1 cellular context compared by ENCODE assay signal in the genomic region with DNA sequence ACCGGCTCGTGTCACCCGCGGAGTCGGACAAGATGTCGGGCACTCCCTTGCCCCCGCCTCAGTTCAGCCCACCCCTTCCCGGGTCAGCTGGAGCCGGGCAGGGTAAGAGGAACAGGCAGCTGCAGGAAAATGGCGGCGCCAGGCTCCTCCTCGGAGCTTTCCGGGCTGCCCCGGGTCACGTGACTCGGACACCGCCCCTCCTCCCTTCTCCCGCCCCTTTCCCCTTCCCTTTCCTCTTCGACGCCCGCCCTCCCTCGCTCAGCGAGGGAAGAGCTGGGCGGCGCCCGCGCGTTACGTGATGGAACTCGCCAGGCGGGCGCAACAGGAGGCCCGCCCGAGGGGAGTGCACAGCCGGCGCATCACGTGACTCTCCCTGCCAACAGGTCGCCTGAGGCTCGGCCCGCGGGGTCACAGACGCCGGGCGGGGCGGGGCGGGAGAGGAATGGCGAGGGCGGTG.
TF ChIP-seq lines count a peak whose summit lies in the region.

A gene with protein sequence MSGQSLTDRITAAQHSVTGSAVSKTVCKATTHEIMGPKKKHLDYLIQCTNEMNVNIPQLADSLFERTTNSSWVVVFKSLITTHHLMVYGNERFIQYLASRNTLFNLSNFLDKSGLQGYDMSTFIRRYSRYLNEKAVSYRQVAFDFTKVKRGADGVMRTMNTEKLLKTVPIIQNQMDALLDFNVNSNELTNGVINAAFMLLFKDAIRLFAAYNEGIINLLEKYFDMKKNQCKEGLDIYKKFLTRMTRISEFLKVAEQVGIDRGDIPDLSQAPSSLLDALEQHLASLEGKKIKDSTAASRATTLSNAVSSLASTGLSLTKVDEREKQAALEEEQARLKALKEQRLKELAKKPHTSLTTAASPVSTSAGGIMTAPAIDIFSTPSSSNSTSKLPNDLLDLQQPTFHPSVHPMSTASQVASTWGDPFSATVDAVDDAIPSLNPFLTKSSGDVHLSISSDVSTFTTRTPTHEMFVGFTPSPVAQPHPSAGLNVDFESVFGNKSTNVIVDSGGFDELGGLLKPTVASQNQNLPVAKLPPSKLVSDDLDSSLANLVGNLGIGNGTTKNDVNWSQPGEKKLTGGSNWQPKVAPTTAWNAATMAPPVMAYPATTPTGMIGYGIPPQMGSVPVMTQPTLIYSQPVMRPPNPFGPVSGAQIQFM (minus strand): TSS at position 134 of the 457 bp plus-strand sequence. CDS start 304 bp downstream, outside the sequence.

TF ChIP-seq in HepG2, 621 proteins besides CTCF, POLR2A, EP300 and RAD21 (continued from another document and continues in another):
- TF ChIP-seq, protein P1, sequence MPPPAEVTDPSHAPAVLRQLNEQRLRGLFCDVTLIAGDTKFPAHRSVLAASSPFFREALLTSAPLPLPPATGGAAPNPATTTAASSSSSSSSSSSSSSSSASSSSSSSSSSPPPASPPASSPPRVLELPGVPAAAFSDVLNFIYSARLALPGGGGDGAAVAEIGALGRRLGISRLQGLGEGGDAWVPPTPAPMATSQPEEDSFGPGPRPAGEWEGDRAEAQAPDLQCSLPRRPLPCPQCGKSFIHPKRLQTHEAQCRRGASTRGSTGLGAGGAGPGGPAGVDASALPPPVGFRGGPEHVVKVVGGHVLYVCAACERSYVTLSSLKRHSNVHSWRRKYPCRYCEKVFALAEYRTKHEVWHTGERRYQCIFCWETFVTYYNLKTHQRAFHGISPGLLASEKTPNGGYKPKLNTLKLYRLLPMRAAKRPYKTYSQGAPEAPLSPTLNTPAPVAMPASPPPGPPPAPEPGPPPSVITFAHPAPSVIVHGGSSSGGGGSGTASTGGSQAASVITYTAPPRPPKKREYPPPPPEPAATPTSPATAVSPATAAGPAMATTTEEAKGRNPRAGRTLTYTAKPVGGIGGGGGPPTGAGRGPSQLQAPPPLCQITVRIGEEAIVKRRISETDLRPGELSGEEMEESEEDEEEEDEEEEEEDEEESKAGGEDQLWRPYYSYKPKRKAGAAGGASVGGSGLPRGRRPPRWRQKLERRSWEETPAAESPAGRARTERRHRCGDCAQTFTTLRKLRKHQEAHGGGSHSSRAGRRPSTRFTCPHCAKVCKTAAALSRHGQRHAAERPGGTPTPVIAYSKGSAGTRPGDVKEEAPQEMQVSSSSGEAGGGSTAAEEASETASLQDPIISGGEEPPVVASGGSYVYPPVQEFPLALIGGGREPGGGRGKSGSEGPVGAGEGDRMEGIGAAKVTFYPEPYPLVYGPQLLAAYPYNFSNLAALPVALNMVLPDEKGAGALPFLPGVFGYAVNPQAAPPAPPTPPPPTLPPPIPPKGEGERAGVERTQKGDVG (CRISPR knock-in tag; IDR thresholded peaks at IDR 0.05; ENCODE audit: borderline replicate concordance): peak; percentile 88
- TF ChIP-seq, protein P2, sequence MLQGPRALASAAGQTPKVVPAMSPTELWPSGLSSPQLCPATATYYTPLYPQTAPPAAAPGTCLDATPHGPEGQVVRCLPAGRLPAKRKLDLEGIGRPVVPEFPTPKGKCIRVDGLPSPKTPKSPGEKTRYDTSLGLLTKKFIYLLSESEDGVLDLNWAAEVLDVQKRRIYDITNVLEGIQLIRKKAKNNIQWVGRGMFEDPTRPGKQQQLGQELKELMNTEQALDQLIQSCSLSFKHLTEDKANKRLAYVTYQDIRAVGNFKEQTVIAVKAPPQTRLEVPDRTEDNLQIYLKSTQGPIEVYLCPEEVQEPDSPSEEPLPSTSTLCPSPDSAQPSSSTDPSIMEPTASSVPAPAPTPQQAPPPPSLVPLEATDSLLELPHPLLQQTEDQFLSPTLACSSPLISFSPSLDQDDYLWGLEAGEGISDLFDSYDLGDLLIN (CRISPR knock-in tag; IDR thresholded peaks at IDR 0.05; ENCODE audit: borderline replicate concordance): no peak
- TF ChIP-seq PITX1 (CRISPR knock-in tag; IDR thresholded peaks at IDR 0.05) (peak; percentile 34), ATF7 (IDR thresholded peaks at IDR 0.05) (no peak), ATF7 (CRISPR knock-in tag; IDR thresholded peaks at IDR 0.05) (no peak), TAF1 (CRISPR knock-in tag; IDR thresholded peaks at IDR 0.05) (peak; percentile 81), MIER2 (CRISPR knock-in tag; IDR thresholded peaks at IDR 0.05) (0 out of 2 replicates have a peak, but pooled peaks have one; percentile 11), DNMT3B (CRISPR knock-in tag; conservative IDR thresholded peaks at IDR 0.05) (no peak), SMAD9 (CRISPR knock-in tag; IDR thresholded peaks at IDR 0.05) (no peak), MED8 (CRISPR knock-in tag; IDR thresholded peaks at IDR 0.05; ENCODE audit: insufficient replicate concordance) (no peak), ZNF773 (CRISPR knock-in tag; IDR thresholded peaks at IDR 0.05; ENCODE audit: borderline replicate concordance) (no peak), HCFC1 (IDR thresholded peaks at IDR 0.05; ENCODE audit: low read depth, low read length) (no peak), ASH2L (IDR thresholded peaks at IDR 0.05; ENCODE audit: insufficient read length, low read depth, low read length) (no peak), FLYWCH1 (CRISPR knock-in tag; IDR thresholded peaks at IDR 0.05) (no peak), MBNL3 (CRISPR knock-in tag; conservative IDR thresholded peaks at IDR 0.05) (no peak), KMT2B (CRISPR knock-in tag; IDR thresholded peaks at IDR 0.05) (peak; percentile 72; the same call in 1 of the 2 replicates), TRIM24 (CRISPR knock-in tag; IDR thresholded peaks at IDR 0.05) (no peak), SAP130 (CRISPR knock-in tag; IDR thresholded peaks at IDR 0.05; ENCODE audit: low read depth) (peak; percentile 89), ZNF652 (CRISPR knock-in tag; IDR thresholded peaks at IDR 0.05; ENCODE audit: borderline replicate concordance, low read depth) (no peak), NONO (IDR thresholded peaks at IDR 0.05) (no peak), NONO (CRISPR knock-in tag; conservative IDR thresholded peaks at IDR 0.05) (peak; percentile 89), ZMYM2 (CRISPR knock-in tag; IDR thresholded peaks at IDR 0.05) (0 out of 2 replicates have a peak, but pooled peaks have one; percentile 31), ZNF143 (CRISPR knock-in tag; IDR thresholded peaks at IDR 0.05) (no peak), SRY (CRISPR knock-in tag; IDR thresholded peaks at IDR 0.05) (no peak), NRL (CRISPR knock-in tag; IDR thresholded peaks at IDR 0.05; ENCODE audit: borderline replicate concordance) (0 out of 2 replicates have a peak, but pooled peaks have one; percentile 21), SRF (IDR thresholded peaks at IDR 0.05; ENCODE audit: low read depth, low read length) (no peak), ZNF629 (CRISPR knock-in tag; conservative IDR thresholded peaks at IDR 0.05) (no peak), ATF1 (CRISPR knock-in tag; IDR thresholded peaks at IDR 0.05) (no peak), HNRNPL (IDR thresholded peaks at IDR 0.05; ENCODE audit: low read depth, low read length) (0 out of 2 replicates have a peak, but pooled peaks have one; percentile 26), PRPF4 (IDR thresholded peaks at IDR 0.05; ENCODE audit: low read depth, low read length, poor library complexity, severe bottlenecking) (no peak), ZNF224 (CRISPR knock-in tag; IDR thresholded peaks at IDR 0.05) (no peak), MTA1 (CRISPR knock-in tag; IDR thresholded peaks at IDR 0.05; ENCODE audit: borderline replicate concordance) (no peak)
- TF ChIP-seq, protein P3, sequence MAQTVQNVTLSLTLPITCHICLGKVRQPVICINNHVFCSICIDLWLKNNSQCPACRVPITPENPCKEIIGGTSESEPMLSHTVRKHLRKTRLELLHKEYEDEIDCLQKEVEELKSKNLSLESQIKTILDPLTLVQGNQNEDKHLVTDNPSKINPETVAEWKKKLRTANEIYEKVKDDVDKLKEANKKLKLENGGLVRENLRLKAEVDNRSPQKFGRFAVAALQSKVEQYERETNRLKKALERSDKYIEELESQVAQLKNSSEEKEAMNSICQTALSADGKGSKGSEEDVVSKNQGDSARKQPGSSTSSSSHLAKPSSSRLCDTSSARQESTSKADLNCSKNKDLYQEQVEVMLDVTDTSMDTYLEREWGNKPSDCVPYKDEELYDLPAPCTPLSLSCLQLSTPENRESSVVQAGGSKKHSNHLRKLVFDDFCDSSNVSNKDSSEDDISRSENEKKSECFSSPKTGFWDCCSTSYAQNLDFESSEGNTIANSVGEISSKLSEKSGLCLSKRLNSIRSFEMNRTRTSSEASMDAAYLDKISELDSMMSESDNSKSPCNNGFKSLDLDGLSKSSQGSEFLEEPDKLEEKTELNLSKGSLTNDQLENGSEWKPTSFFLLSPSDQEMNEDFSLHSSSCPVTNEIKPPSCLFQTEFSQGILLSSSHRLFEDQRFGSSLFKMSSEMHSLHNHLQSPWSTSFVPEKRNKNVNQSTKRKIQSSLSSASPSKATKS (CRISPR knock-in tag; IDR thresholded peaks at IDR 0.05): no peak
- TF ChIP-seq, protein P4, sequence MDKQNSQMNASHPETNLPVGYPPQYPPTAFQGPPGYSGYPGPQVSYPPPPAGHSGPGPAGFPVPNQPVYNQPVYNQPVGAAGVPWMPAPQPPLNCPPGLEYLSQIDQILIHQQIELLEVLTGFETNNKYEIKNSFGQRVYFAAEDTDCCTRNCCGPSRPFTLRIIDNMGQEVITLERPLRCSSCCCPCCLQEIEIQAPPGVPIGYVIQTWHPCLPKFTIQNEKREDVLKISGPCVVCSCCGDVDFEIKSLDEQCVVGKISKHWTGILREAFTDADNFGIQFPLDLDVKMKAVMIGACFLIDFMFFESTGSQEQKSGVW (CRISPR knock-in tag; IDR thresholded peaks at IDR 0.05; ENCODE audit: borderline replicate concordance): no peak
- TF ChIP-seq, protein P5, sequence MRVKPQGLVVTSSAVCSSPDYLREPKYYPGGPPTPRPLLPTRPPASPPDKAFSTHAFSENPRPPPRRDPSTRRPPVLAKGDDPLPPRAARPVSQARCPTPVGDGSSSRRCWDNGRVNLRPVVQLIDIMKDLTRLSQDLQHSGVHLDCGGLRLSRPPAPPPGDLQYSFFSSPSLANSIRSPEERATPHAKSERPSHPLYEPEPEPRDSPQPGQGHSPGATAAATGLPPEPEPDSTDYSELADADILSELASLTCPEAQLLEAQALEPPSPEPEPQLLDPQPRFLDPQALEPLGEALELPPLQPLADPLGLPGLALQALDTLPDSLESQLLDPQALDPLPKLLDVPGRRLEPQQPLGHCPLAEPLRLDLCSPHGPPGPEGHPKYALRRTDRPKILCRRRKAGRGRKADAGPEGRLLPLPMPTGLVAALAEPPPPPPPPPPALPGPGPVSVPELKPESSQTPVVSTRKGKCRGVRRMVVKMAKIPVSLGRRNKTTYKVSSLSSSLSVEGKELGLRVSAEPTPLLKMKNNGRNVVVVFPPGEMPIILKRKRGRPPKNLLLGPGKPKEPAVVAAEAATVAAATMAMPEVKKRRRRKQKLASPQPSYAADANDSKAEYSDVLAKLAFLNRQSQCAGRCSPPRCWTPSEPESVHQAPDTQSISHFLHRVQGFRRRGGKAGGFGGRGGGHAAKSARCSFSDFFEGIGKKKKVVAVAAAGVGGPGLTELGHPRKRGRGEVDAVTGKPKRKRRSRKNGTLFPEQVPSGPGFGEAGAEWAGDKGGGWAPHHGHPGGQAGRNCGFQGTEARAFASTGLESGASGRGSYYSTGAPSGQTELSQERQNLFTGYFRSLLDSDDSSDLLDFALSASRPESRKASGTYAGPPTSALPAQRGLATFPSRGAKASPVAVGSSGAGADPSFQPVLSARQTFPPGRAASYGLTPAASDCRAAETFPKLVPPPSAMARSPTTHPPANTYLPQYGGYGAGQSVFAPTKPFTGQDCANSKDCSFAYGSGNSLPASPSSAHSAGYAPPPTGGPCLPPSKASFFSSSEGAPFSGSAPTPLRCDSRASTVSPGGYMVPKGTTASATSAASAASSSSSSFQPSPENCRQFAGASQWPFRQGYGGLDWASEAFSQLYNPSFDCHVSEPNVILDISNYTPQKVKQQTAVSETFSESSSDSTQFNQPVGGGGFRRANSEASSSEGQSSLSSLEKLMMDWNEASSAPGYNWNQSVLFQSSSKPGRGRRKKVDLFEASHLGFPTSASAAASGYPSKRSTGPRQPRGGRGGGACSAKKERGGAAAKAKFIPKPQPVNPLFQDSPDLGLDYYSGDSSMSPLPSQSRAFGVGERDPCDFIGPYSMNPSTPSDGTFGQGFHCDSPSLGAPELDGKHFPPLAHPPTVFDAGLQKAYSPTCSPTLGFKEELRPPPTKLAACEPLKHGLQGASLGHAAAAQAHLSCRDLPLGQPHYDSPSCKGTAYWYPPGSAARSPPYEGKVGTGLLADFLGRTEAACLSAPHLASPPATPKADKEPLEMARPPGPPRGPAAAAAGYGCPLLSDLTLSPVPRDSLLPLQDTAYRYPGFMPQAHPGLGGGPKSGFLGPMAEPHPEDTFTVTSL (CRISPR knock-in tag; IDR thresholded peaks at IDR 0.05; ENCODE audit: borderline replicate concordance): peak; percentile 56; the same call in 1 of the 2 replicates
- TF ChIP-seq, protein P6, sequence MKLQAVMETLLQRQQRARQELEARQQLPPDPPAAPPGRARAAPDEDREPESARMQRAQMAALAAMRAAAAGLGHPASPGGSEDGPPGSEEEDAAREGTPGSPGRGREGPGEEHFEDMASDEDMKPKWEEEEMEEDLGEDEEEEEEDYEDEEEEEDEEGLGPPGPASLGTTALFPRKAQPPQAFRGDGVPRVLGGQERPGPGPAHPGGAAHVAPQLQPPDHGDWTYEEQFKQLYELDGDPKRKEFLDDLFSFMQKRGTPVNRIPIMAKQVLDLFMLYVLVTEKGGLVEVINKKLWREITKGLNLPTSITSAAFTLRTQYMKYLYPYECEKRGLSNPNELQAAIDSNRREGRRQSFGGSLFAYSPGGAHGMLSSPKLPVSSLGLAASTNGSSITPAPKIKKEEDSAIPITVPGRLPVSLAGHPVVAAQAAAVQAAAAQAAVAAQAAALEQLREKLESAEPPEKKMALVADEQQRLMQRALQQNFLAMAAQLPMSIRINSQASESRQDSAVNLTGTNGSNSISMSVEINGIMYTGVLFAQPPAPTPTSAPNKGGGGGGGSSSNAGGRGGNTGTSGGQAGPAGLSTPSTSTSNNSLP (IDR thresholded peaks at IDR 0.05; ENCODE audit: low read depth, low read length): no peak
- TF ChIP-seq, protein P7, sequence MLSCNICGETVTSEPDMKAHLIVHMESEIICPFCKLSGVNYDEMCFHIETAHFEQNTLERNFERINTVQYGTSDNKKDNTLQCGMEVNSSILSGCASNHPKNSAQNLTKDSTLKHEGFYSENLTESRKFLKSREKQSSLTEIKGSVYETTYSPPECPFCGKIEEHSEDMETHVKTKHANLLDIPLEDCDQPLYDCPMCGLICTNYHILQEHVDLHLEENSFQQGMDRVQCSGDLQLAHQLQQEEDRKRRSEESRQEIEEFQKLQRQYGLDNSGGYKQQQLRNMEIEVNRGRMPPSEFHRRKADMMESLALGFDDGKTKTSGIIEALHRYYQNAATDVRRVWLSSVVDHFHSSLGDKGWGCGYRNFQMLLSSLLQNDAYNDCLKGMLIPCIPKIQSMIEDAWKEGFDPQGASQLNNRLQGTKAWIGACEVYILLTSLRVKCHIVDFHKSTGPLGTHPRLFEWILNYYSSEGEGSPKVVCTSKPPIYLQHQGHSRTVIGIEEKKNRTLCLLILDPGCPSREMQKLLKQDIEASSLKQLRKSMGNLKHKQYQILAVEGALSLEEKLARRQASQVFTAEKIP (CRISPR knock-in tag; IDR thresholded peaks at IDR 0.05; ENCODE audit: borderline replicate concordance): no peak
